In the genomic region with DNA sequence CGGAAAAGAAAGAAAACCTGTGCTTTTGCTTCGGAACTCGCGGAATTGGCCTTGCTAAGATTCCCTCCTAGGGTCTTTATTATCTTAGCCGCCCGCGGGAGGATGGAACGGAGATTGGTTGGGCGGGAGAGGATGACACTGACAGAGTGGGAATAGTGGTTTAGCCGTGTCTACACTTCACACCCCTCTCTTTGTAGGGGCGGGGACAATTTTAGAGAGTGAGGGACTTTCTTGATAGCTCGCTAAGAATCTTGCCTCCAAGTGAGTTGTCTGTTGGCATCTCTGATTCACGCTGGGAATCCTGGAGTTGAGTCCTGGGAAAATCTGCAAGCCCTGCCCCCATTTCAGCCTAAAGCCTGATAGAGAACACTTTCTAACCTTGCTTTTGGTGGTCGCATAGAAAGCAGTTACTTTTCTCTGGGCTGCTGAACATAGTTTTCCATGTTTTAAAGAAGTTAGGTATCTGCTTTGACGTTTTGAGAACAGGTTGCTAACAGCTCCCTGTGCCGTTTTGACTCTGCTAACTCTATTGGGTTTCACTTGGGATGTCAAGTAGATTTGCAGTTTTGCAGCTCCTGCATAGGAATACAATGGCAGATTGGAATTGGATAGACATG, we compare ENCODE assay signal across 2 cellular contexts.
TF ChIP-seq lines count a peak whose summit lies in the region.

No MANE protein-coding gene starts in this region.

TF ChIP-seq in HEK293, 187 proteins besides CTCF, POLR2A, EP300 and RAD21 (continued from another document):
- TF ChIP-seq ZBTB44 (tag by site-specific recombination; IDR thresholded peaks at IDR 0.05), result no peak
- no peak for TF ChIP-seq ZNF10 (tag by site-specific recombination; IDR thresholded peaks at IDR 0.05)
- no peak for TF ChIP-seq ZNF16 (tag by site-specific recombination; IDR thresholded peaks at IDR 0.05; ENCODE audit: low read depth)
- 0 out of 2 replicates have a peak, but pooled peaks have one; percentile 21 for TF ChIP-seq ZNF366 (tag by site-specific recombination; conservative IDR thresholded peaks at IDR 0.05)
- no peak for TF ChIP-seq ZFP41 (tag by site-specific recombination; IDR thresholded peaks at IDR 0.05; ENCODE audit: borderline replicate concordance)
- peak; percentile 70; the same call in 1 of the 2 replicates for TF ChIP-seq ZNF335 (tag by site-specific recombination; conservative IDR thresholded peaks at IDR 0.05)
- TF ChIP-seq GLI4 (tag by site-specific recombination; IDR thresholded peaks at IDR 0.05), result no peak
- TF ChIP-seq SP2 (tag by site-specific recombination; IDR thresholded peaks at IDR 0.05), result 0 out of 2 replicates have a peak, but pooled peaks have one; percentile 8
- no peak for TF ChIP-seq ZNF510 (tag by site-specific recombination; IDR thresholded peaks at IDR 0.05; ENCODE audit: insufficient replicate concordance)
- peak; percentile 99 for TF ChIP-seq ZNF18 (tag by site-specific recombination; IDR thresholded peaks at IDR 0.05)
- 0 out of 2 replicates have a peak, but pooled peaks have one; percentile 66 for TF ChIP-seq PRDM1 (tag by site-specific recombination; IDR thresholded peaks at IDR 0.05)
- no peak for TF ChIP-seq ZBTB17 (tag by site-specific recombination; IDR thresholded peaks at IDR 0.05)
- TF ChIP-seq, protein P1, sequence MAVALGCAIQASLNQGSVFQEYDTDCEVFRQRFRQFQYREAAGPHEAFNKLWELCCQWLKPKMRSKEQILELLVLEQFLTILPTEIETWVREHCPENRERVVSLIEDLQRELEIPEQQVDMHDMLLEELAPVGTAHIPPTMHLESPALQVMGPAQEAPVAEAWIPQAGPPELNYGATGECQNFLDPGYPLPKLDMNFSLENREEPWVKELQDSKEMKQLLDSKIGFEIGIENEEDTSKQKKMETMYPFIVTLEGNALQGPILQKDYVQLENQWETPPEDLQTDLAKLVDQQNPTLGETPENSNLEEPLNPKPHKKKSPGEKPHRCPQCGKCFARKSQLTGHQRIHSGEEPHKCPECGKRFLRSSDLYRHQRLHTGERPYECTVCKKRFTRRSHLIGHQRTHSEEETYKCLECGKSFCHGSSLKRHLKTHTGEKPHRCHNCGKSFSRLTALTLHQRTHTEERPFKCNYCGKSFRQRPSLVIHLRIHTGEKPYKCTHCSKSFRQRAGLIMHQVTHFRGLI (tag by site-specific recombination; IDR thresholded peaks at IDR 0.05), result peak; percentile 84
- TF ChIP-seq ZSCAN5A (tag by site-specific recombination; IDR thresholded peaks at IDR 0.05), result no peak
- no peak for TF ChIP-seq ZNF155 (tag by site-specific recombination; IDR thresholded peaks at IDR 0.05)
- TF ChIP-seq KLF9 (tag by site-specific recombination; IDR thresholded peaks at IDR 0.05; ENCODE audit: low read depth), result no peak
- 0 out of 2 replicates have a peak, but pooled peaks have one; percentile 10 for TF ChIP-seq IKZF3 (tag by site-specific recombination; IDR thresholded peaks at IDR 0.05)
- TF ChIP-seq ZNF521 (tag by site-specific recombination; IDR thresholded peaks at IDR 0.05), result no peak

TF ChIP-seq in HepG2, 621 proteins besides CTCF, POLR2A, EP300 and RAD21 (continued from another document and continues in another):
- TF ChIP-seq, protein P2, sequence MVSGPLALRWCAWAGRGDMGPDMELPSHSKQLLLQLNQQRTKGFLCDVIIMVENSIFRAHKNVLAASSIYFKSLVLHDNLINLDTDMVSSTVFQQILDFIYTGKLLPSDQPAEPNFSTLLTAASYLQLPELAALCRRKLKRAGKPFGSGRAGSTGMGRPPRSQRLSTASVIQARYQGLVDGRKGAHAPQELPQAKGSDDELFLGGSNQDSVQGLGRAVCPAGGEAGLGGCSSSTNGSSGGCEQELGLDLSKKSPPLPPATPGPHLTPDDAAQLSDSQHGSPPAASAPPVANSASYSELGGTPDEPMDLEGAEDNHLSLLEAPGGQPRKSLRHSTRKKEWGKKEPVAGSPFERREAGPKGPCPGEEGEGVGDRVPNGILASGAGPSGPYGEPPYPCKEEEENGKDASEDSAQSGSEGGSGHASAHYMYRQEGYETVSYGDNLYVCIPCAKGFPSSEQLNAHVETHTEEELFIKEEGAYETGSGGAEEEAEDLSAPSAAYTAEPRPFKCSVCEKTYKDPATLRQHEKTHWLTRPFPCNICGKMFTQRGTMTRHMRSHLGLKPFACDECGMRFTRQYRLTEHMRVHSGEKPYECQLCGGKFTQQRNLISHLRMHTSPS (CRISPR knock-in tag; IDR thresholded peaks at IDR 0.05; ENCODE audit: low read depth), result no peak
- TF ChIP-seq THAP7 (CRISPR knock-in tag; IDR thresholded peaks at IDR 0.05), result 0 out of 2 replicates have a peak, but pooled peaks have one; percentile 1
- no peak for TF ChIP-seq TP53 (CRISPR knock-in tag; conservative IDR thresholded peaks at IDR 0.05)
- TF ChIP-seq, protein P3, sequence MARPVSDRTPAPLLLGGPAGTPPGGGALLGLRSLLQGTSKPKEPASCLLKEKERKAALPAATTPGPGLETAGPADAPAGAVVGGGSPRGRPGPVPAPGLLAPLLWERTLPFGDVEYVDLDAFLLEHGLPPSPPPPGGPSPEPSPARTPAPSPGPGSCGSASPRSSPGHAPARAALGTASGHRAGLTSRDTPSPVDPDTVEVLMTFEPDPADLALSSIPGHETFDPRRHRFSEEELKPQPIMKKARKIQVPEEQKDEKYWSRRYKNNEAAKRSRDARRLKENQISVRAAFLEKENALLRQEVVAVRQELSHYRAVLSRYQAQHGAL (CRISPR knock-in tag; IDR thresholded peaks at IDR 0.05; ENCODE audit: not compliant biosample characterization), result no peak
- TF ChIP-seq GFI1 (CRISPR knock-in tag; IDR thresholded peaks at IDR 0.05; ENCODE audit: borderline replicate concordance), result no peak; the same call in 1 of the 2 replicates
- no peak for TF ChIP-seq ZNF331 (CRISPR knock-in tag; IDR thresholded peaks at IDR 0.05)
- TF ChIP-seq CHD4 (IDR thresholded peaks at IDR 0.05; ENCODE audit: borderline replicate concordance, low read length), result no peak
- TF ChIP-seq KLF6 (CRISPR knock-in tag; IDR thresholded peaks at IDR 0.05), result no peak
- TF ChIP-seq PRMT3 (CRISPR knock-in tag; IDR thresholded peaks at IDR 0.05; ENCODE audit: borderline replicate concordance, low read depth), result 0 out of 2 replicates have a peak, but pooled peaks have one; percentile 25
- TF ChIP-seq, protein P4, sequence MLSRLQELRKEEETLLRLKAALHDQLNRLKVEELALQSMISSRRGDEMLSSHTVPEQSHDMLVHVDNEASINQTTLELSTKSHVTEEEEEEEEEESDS (CRISPR knock-in tag; IDR thresholded peaks at IDR 0.05; ENCODE audit: borderline replicate concordance), result no peak
- TF ChIP-seq ZNF644 (CRISPR knock-in tag; IDR thresholded peaks at IDR 0.05; ENCODE audit: low read depth), result no peak
- TF ChIP-seq MTF2 (CRISPR knock-in tag; IDR thresholded peaks at IDR 0.05; ENCODE audit: borderline replicate concordance), result 0 out of 2 replicates have a peak, but pooled peaks have one; percentile 41
- TF ChIP-seq, protein P5, sequence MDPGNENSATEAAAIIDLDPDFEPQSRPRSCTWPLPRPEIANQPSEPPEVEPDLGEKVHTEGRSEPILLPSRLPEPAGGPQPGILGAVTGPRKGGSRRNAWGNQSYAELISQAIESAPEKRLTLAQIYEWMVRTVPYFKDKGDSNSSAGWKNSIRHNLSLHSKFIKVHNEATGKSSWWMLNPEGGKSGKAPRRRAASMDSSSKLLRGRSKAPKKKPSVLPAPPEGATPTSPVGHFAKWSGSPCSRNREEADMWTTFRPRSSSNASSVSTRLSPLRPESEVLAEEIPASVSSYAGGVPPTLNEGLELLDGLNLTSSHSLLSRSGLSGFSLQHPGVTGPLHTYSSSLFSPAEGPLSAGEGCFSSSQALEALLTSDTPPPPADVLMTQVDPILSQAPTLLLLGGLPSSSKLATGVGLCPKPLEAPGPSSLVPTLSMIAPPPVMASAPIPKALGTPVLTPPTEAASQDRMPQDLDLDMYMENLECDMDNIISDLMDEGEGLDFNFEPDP (CRISPR knock-in tag; conservative IDR thresholded peaks at IDR 0.05), result 0 out of 2 replicates have a peak, but pooled peaks have one; percentile 88
- TF ChIP-seq FOXC1 (CRISPR knock-in tag; IDR thresholded peaks at IDR 0.05; ENCODE audit: borderline replicate concordance), result no peak
- peak; percentile 14; the same call in 1 of the 2 replicates for TF ChIP-seq ETS1 (CRISPR knock-in tag; IDR thresholded peaks at IDR 0.05)
- TF ChIP-seq POLR2G (IDR thresholded peaks at IDR 0.05; ENCODE audit: low read depth, low read length), result no peak
- no peak for TF ChIP-seq HOXA7 (CRISPR knock-in tag; IDR thresholded peaks at IDR 0.05)
- no peak for TF ChIP-seq TEF (CRISPR knock-in tag; IDR thresholded peaks at IDR 0.05)
- TF ChIP-seq ELF3 (CRISPR knock-in tag; IDR thresholded peaks at IDR 0.05), result no peak
- TF ChIP-seq SMAD3 (CRISPR knock-in tag; IDR thresholded peaks at IDR 0.05), result 0 out of 2 replicates have a peak, but pooled peaks have one; percentile 29
- TF ChIP-seq REL (CRISPR knock-in tag; conservative IDR thresholded peaks at IDR 0.05), result no peak
- no peak for TF ChIP-seq POLR2AphosphoS2 (IDR thresholded peaks at IDR 0.05; ENCODE audit: low read depth, low read length)
- TF ChIP-seq PITX1 (CRISPR knock-in tag; IDR thresholded peaks at IDR 0.05), result no peak
- no peak for TF ChIP-seq ZC3H4 (CRISPR knock-in tag; IDR thresholded peaks at IDR 0.05; ENCODE audit: borderline replicate concordance)
- TF ChIP-seq GATAD1 (CRISPR knock-in tag; IDR thresholded peaks at IDR 0.05), result no peak
- no peak for TF ChIP-seq ZNF18 (CRISPR knock-in tag; IDR thresholded peaks at IDR 0.05; ENCODE audit: insufficient replicate concordance)
- TF ChIP-seq SP140L (CRISPR knock-in tag; IDR thresholded peaks at IDR 0.05; ENCODE audit: borderline replicate concordance), result 0 out of 2 replicates have a peak, but pooled peaks have one; percentile 46
- no peak for TF ChIP-seq NAIF1 (CRISPR knock-in tag; IDR thresholded peaks at IDR 0.05; ENCODE audit: borderline replicate concordance)
- no peak for TF ChIP-seq NFIB (CRISPR knock-in tag; IDR thresholded peaks at IDR 0.05; ENCODE audit: borderline replicate concordance)
- no peak for TF ChIP-seq XBP1 (CRISPR knock-in tag; IDR thresholded peaks at IDR 0.05)
- no peak for TF ChIP-seq NFIC (IDR thresholded peaks at IDR 0.05; ENCODE audit: low read length)
- no peak for TF ChIP-seq ZSCAN5A (CRISPR knock-in tag; IDR thresholded peaks at IDR 0.05; ENCODE audit: borderline replicate concordance)
- TF ChIP-seq ZNF879 (CRISPR knock-in tag; IDR thresholded peaks at IDR 0.05), result 0 out of 2 replicates have a peak, but pooled peaks have one; percentile 30
- no peak for TF ChIP-seq U2AF2 (IDR thresholded peaks at IDR 0.05; ENCODE audit: low read depth, low read length)
- TF ChIP-seq, protein P6, sequence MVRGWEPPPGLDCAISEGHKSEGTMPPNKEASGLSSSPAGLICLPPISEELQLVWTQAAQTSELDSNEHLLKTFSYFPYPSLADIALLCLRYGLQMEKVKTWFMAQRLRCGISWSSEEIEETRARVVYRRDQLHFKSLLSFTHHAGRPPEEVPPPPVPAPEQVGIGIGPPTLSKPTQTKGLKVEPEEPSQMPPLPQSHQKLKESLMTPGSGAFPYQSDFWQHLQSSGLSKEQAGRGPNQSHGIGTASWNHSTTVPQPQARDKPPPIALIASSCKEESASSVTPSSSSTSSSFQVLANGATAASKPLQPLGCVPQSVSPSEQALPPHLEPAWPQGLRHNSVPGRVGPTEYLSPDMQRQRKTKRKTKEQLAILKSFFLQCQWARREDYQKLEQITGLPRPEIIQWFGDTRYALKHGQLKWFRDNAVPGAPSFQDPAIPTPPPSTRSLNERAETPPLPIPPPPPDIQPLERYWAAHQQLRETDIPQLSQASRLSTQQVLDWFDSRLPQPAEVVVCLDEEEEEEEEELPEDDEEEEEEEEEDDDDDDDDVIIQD (CRISPR knock-in tag; IDR thresholded peaks at IDR 0.05; ENCODE audit: low read depth), result no peak
- no peak for TF ChIP-seq ZNF670 (CRISPR knock-in tag; IDR thresholded peaks at IDR 0.05; ENCODE audit: borderline replicate concordance)
